In genomic region chr20:44887466-44887865, GRCh38 we compare ENCODE assay signal across 11 cellular contexts. TPM values are rescaled to one million over a fixed set of nuclear protein-coding genes. Genes with fewer than 3 reads are reported as not detected.
DNase-seq lines count a peak whose midpoint lies in the region; ATAC-seq and TF ChIP-seq lines count a peak whose summit lies in the region.
"Had no signal": no experiment of that assay in that cellular context is flagged by ENCODE, and none has a peak within 500 bp of the region (broad histone marks: within the 10 kb centered on the region; RNA-seq: fewer than 3 reads in every experiment).

No MANE protein-coding gene starts in this region.

- TF ChIP-seq CTCF in WERI-Rb-1 (IDR thresholded peaks at IDR 0.05; ENCODE audit: low read depth, low read length): no peak

- H3K27ac ChIP-seq in thymus (ENCODE audit: low read depth) (no peak overlapping the region), WERI-Rb-1 (no peak overlapping the region)

- intact Hi-C loops in activated naive CD4-positive, alpha-beta T cell treated with anti-CD3 and anti-CD28 coated beads for 36 hours (cut with micrococcal nuclease): loop anchor here (2.0 to 10.0 kb wide), 4 partner anchors 13 to 1433 kb away; partner anchors contain the start of genes OSER1 and SRSF6

- H3K9me3 Mint-ChIP-seq in activated naive CD4-positive, alpha-beta T cell treated with anti-CD3 and anti-CD28 coated beads for 36 hours: peaks cover 2% of the 10 kb centered on the region
- no peaks in the 10 kb centered on the region for H3K9me3 Mint-ChIP-seq in activated T-helper 17 cell treated with anti-CD3 and anti-CD28 coated beads, Interleukin-2, amount 50 U/mL, for 72 hours
- no peaks in the 10 kb centered on the region for H3K9me3 Mint-ChIP-seq in immature natural killer cell

- H3K9me3 ChIP-seq in thymus (ENCODE audit: control insufficient read depth) (peaks cover 1% of the 10 kb centered on the region), WERI-Rb-1 (ENCODE audit: severe bottlenecking) (no peaks in the 10 kb centered on the region)
- H3K9me3 ChIP-seq: left lung had no signal

- H3K36me3 Mint-ChIP-seq in activated naive CD4-positive, alpha-beta T cell treated with anti-CD3 and anti-CD28 coated beads for 36 hours (ENCODE audit: low read depth): peaks cover 33% of the 10 kb centered on the region
- H3K36me3 Mint-ChIP-seq in activated T-helper 17 cell treated with anti-CD3 and anti-CD28 coated beads, Interleukin-2, amount 50 U/mL, for 72 hours (ENCODE audit: low read depth): peaks cover 67% of the 10 kb centered on the region
- H3K36me3 Mint-ChIP-seq in immature natural killer cell: no peaks in the 10 kb centered on the region

- H3K4me1 Mint-ChIP-seq in activated naive CD4-positive, alpha-beta T cell treated with anti-CD3 and anti-CD28 coated beads for 36 hours (ENCODE audit: low read depth): peaks cover 70% of the 10 kb centered on the region
- H3K4me1 Mint-ChIP-seq in activated T-helper 17 cell treated with anti-CD3 and anti-CD28 coated beads, Interleukin-2, amount 50 U/mL, for 72 hours: peaks cover 32% of the 10 kb centered on the region
- peaks cover 77 to 85% of the 10 kb centered on the region in 2 donors for H3K4me1 Mint-ChIP-seq in immature natural killer cell

- WGBS in thymus: 91% methylated on average over 4 of the region's 4 CpGs

- no peak for DNase-seq in activated naive CD4-positive, alpha-beta T cell treated with anti-CD3 and anti-CD28 coated beads for 36 hours
- DNase-seq in activated naive CD4-positive, alpha-beta T cell treated with anti-CD3 and anti-CD28 coated beads, Interleukin-2, amount 50 U/mL, for 16 hours: no peak
- DNase-seq in immature natural killer cell: no peak
- DNase-seq in WERI-Rb-1: no peak
- no peak for DNase-seq in NCI-H446 (lab: John Stamatoyannopoulos, UW)
- DNase-seq in NK-92 (lab: John Stamatoyannopoulos, UW; ENCODE audit: unreplicated experiment): no peak
- DNase-seq: activated effector memory CD4-positive, alpha-beta T cell treated with anti-CD3 and anti-CD28 coated beads, Interleukin-2, amount 50 U/mL, for 16 hours; left lung; NCI-H524 had no signal

- H3K27ac Mint-ChIP-seq in activated naive CD4-positive, alpha-beta T cell treated with anti-CD3 and anti-CD28 coated beads for 36 hours: peak overlapping the region; percentile 96
- peak overlapping the region; percentile 97 for H3K27ac Mint-ChIP-seq in activated T-helper 17 cell treated with anti-CD3 and anti-CD28 coated beads, Interleukin-2, amount 50 U/mL, for 72 hours
- H3K27ac Mint-ChIP-seq in immature natural killer cell: peak overlapping the region; percentile 92 to 96 (median 94)

- H3K4me3 ChIP-seq in thymus (ENCODE audit: low read length): peak overlapping the region; percentile 16
- no peak overlapping the region for H3K4me3 ChIP-seq in WERI-Rb-1 (ENCODE audit: low read depth, low read length)

- CTCF ChIA-PET in activated naive CD4-positive, alpha-beta T cell treated with anti-CD3 and anti-CD28 coated beads for 36 hours (lab: Charles Lee): interaction anchor here (0.8 to 1.5 kb wide), 8 partner anchors 13 to 210 kb away, joined by 3 to 4 read pairs (median 4); no protein-coding TSS in a partner anchor

- peak overlapping the region; percentile 95 for H3K4me3 Mint-ChIP-seq in activated naive CD4-positive, alpha-beta T cell treated with anti-CD3 and anti-CD28 coated beads for 36 hours
- H3K4me3 Mint-ChIP-seq in activated T-helper 17 cell treated with anti-CD3 and anti-CD28 coated beads, Interleukin-2, amount 50 U/mL, for 72 hours: peak overlapping the region; percentile 97
- H3K4me3 Mint-ChIP-seq in immature natural killer cell: peak overlapping the region; percentile 93 to 97 (median 95)

- no peaks in the 10 kb centered on the region for H3K27me3 Mint-ChIP-seq in activated naive CD4-positive, alpha-beta T cell treated with anti-CD3 and anti-CD28 coated beads for 36 hours (ENCODE audit: low read depth)
- H3K27me3 Mint-ChIP-seq in activated T-helper 17 cell treated with anti-CD3 and anti-CD28 coated beads, Interleukin-2, amount 50 U/mL, for 72 hours: no peaks in the 10 kb centered on the region
- H3K27me3 Mint-ChIP-seq in immature natural killer cell (ENCODE audit: low read depth in 3 of 3): peaks cover 2 to 19% (median 15%) of the 10 kb centered on the region in 3 donors

- peaks cover 20% of the 10 kb centered on the region for H3K4me1 ChIP-seq in thymus (ENCODE audit: control insufficient read depth, insufficient read depth, low read length)

- no peaks in the 10 kb centered on the region for H3K27me3 ChIP-seq in thymus (ENCODE audit: control insufficient read depth, insufficient read depth)
- no peaks in the 10 kb centered on the region for H3K27me3 ChIP-seq in WERI-Rb-1 (ENCODE audit: insufficient read depth, low read depth, severe bottlenecking)
- H3K27me3 ChIP-seq: left lung had no signal

- ATAC-seq in activated T-helper 17 cell treated with anti-CD3 and anti-CD28 coated beads, Interleukin-2, amount 50 U/mL, for 72 hours (replicated peaks): no peak
- ATAC-seq: left lung had no signal

- H3K36me3 ChIP-seq in thymus (ENCODE audit: control insufficient read depth, insufficient read depth): peaks cover 3% of the 10 kb centered on the region
- peaks cover 17% of the 10 kb centered on the region for H3K36me3 ChIP-seq in WERI-Rb-1
- H3K36me3 ChIP-seq: left lung had no signal

RNA-seq across cellular contexts. Expression of gene YWHAB, which starts 2.0 kb away (rescaled TPM):
- total RNA-seq in activated naive CD4-positive, alpha-beta T cell treated with anti-CD3 and anti-CD28 coated beads for 36 hours: 100 to 1,000 TPM; 245 to 260 TPM
- 100 to 1,000 TPM; 130 to 236 TPM for total RNA-seq in activated T-helper 17 cell treated with anti-CD3 and anti-CD28 coated beads, Interleukin-2, amount 50 U/mL, for 72 hours
- polyA plus RNA-seq in immature natural killer cell (100 to 1,000 TPM; 541 to 648 (median 556) TPM), thymus (107 TPM)

RNA-seq across cellular contexts. Expression of gene PABPC1L, which starts 22.4 kb away (rescaled TPM):
- 10 to 100 TPM; 71.0 to 72.8 TPM for total RNA-seq in activated naive CD4-positive, alpha-beta T cell treated with anti-CD3 and anti-CD28 coated beads for 36 hours
- 10 to 100 TPM; 49.3 to 85.9 TPM for total RNA-seq in activated T-helper 17 cell treated with anti-CD3 and anti-CD28 coated beads, Interleukin-2, amount 50 U/mL, for 72 hours
- polyA plus RNA-seq in immature natural killer cell (under 1 TPM in 1 of 3 donors, not detected in 2; 0.99 TPM), thymus (131 TPM)
